Comparison of ENCODE assay signal across 8 cellular contexts in genomic region chr7:32727483-32728411, GRCh38.
A peak's percentile ranks its signal among the peaks of the same experiment; 100 is the strongest.
DNase-seq lines count a peak whose midpoint lies in the region; ATAC-seq lines count a peak whose summit lies in the region.
"Not testable (repeated sequence)": the region's sequence is repeated elsewhere in the genome, so short reads cannot be mapped to it uniquely, and the experiment has no call there.

No MANE protein-coding gene starts in this region.

- H3K36me3 Mint-ChIP-seq in activated CD4-positive, alpha-beta T cell treated with anti-CD3 and anti-CD28 coated beads, Interleukin-2, amount 10 ng/mL, durations not matched to agents 7 days and 5 days (ENCODE audit: low read depth): not testable (repeated sequence)

- ATAC-seq in GM19397 (IDR thresholded peaks at IDR 0.05; ENCODE audit: unreplicated experiment): peak; percentile 54
- ATAC-seq in HG03280 (IDR thresholded peaks at IDR 0.05; ENCODE audit: unreplicated experiment): peak; percentile 54

- not testable (repeated sequence) for H3K27ac Mint-ChIP-seq in activated CD4-positive, alpha-beta T cell treated with anti-CD3 and anti-CD28 coated beads, Interleukin-2, amount 10 ng/mL, durations not matched to agents 7 days and 5 days

- not testable (repeated sequence) for H3K9me3 Mint-ChIP-seq in activated CD4-positive, alpha-beta T cell treated with anti-CD3 and anti-CD28 coated beads, Interleukin-2, amount 10 ng/mL, durations not matched to agents 7 days and 5 days

- H3K27me3 ChIP-seq in layer of hippocampus (ENCODE audit: control insufficient read depth, insufficient read depth, low read length): not testable (repeated sequence)

- peak; percentile 60 for DNase-seq in CD1c-positive myeloid dendritic cell (ENCODE audit: extremely low spot score)
- DNase-seq in NCI-H446 (lab: John Stamatoyannopoulos, UW): peak; percentile 32 to 52
- DNase-seq in activated CD4-positive, alpha-beta T cell treated with anti-CD3 and anti-CD28 coated beads, Interleukin-2, amount 10 ng/mL, durations not matched to agents 7 days and 5 days: peak; percentile 30
- DNase-seq in dermis blood vessel endothelial cell: peak; percentile 52
- DNase-seq in stimulated activated CD4-positive, alpha-beta T cell treated with anti-CD3 and anti-CD28 coated beads, Interleukin-12 subunit alpha, Interleukin-12 subunit beta, amount 100 ng/mL, for 4 hours: peak; percentile 40

- H3K4me1 Mint-ChIP-seq in activated CD4-positive, alpha-beta T cell treated with anti-CD3 and anti-CD28 coated beads, Interleukin-2, amount 10 ng/mL, durations not matched to agents 7 days and 5 days: not testable (repeated sequence)

- H3K4me3 Mint-ChIP-seq in activated CD4-positive, alpha-beta T cell treated with anti-CD3 and anti-CD28 coated beads, Interleukin-2, amount 10 ng/mL, durations not matched to agents 7 days and 5 days: peak overlapping the region; percentile 71

- peaks cover 46% of the 10 kb centered on the region for H3K27me3 Mint-ChIP-seq in activated CD4-positive, alpha-beta T cell treated with anti-CD3 and anti-CD28 coated beads, Interleukin-2, amount 10 ng/mL, durations not matched to agents 7 days and 5 days

- POLR2A ChIA-PET in activated CD4-positive, alpha-beta T cell treated with anti-CD3 and anti-CD28 coated beads, Interleukin-2, amount 10 ng/mL, durations not matched to agents 7 days and 5 days (lab: Charles Lee): not testable (repeated sequence)

- CTCF ChIA-PET in activated CD4-positive, alpha-beta T cell treated with anti-CD3 and anti-CD28 coated beads, Interleukin-2, amount 10 ng/mL, durations not matched to agents 7 days and 5 days (lab: Charles Lee): not testable (repeated sequence)

- peak overlapping the region; percentile 80 for H3K27ac ChIP-seq in layer of hippocampus (ENCODE audit: low read depth, low read length)

Comparison
In these comparisons a context has a peak if more than half of its experiments do, and no peak if none do; other contexts are left out.
1. Peak in every context shown above with its lines: DNase-seq, ATAC-seq and H3K27ac ChIP-seq.